1 cellular context compared by ENCODE assay signal in the genomic region with DNA sequence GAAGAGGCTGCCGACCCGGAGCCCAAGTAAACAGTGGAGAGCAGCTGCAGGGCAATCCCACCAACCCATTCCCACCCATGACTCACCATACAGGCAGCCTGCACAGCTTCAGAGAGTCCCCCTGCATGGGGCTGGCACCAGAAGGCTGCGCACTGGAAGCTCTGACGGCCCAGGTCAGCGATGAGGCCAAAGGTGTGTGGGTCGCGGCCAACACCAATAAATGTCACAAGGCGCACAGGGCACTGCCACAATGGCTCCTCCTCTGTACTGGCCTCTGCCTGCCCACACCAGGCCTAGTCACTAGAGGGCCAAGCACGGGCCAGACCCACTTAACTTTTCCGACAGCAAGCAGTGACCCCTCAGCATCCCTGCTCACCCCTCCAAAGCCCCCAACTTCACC.
TF ChIP-seq lines count a peak whose summit lies in the region.

No MANE protein-coding gene starts in this region.

TF ChIP-seq in HepG2, 621 proteins besides CTCF, POLR2A, EP300 and RAD21:
- TF ChIP-seq MAFG (CRISPR knock-in tag; IDR thresholded peaks at IDR 0.05): no peak
- 0 out of 2 replicates have a peak, but pooled peaks have one; percentile 12 for TF ChIP-seq ZBTB33 (CRISPR knock-in tag; IDR thresholded peaks at IDR 0.05)
